16 cellular contexts compared by ENCODE assay signal in genomic region chr2:27249077-27249890, GRCh38. TPM values are rescaled to one million over a fixed set of nuclear protein-coding genes. Genes with fewer than 3 reads are reported as not detected.
DNase-seq lines count a peak whose midpoint lies in the region; ATAC-seq and TF ChIP-seq lines count a peak whose summit lies in the region.
"Had no signal": no experiment of that assay in that cellular context is flagged by ENCODE, and none has a peak within 500 bp of the region (broad histone marks: within the 10 kb centered on the region; RNA-seq: fewer than 3 reads in every experiment).

No MANE protein-coding gene starts in this region.

- intact Hi-C loops in natural killer cell (cut with micrococcal nuclease) (no loop called here), mucosa of descending colon (cut with DNase I, micrococcal nuclease) (no loop called here)

- H3K27me3 Mint-ChIP-seq in natural killer cell treated with Interleukin-12 subunit alpha and Interleukin-12 subunit beta and Interleukin-15 and Interleukin-18, amount 100 ng/mL, for 72 hours, result peaks cover 11 to 20% of the 10 kb centered on the region in 2 donors
- H3K27me3 Mint-ChIP-seq in natural killer cell (ENCODE audit: low read depth in 2 of 2), result peaks cover 8 to 15% of the 10 kb centered on the region in 2 donors
- H3K27me3 Mint-ChIP-seq in chondrocyte (ENCODE audit: low read depth), result no peaks in the 10 kb centered on the region
- H3K27me3 Mint-ChIP-seq: activated naive CD4-positive, alpha-beta T cell treated with anti-CD3 and anti-CD28 coated beads, Interleukin-2, amount 50 U/mL, for 24 hours had no signal

- H3K4me1 Mint-ChIP-seq in natural killer cell treated with Interleukin-12 subunit alpha and Interleukin-12 subunit beta and Interleukin-15 and Interleukin-18, amount 100 ng/mL, for 72 hours (ENCODE audit: low read depth in 2 of 2), result no peaks in the 10 kb centered on the region
- no peaks in the 10 kb centered on the region for H3K4me1 Mint-ChIP-seq in natural killer cell
- H3K4me1 Mint-ChIP-seq in chondrocyte (ENCODE audit: low read depth), result peaks cover 17% of the 10 kb centered on the region
- H3K4me1 Mint-ChIP-seq: activated naive CD4-positive, alpha-beta T cell treated with anti-CD3 and anti-CD28 coated beads, Interleukin-2, amount 50 U/mL, for 24 hours had no signal

- no peaks in the 10 kb centered on the region for H3K4me1 ChIP-seq in mucosa of descending colon (ENCODE audit: low read depth)
- H3K4me1 ChIP-seq: pancreas had no signal

- ATAC-seq in natural killer cell treated with Interleukin-12 subunit alpha and Interleukin-12 subunit beta and Interleukin-15 and Interleukin-18, amount 100 ng/mL, for 72 hours, result peak in 1 of 2 donors; percentile 17
- no peak for ATAC-seq in natural killer cell
- no peak for ATAC-seq in mucosa of descending colon

- TF ChIP-seq CTCF in natural killer cell (IDR thresholded peaks at IDR 0.05), result no peak
- TF ChIP-seq CTCF in chondrocyte (IDR thresholded peaks at IDR 0.05), result no peak
- TF ChIP-seq CTCF in mucosa of descending colon (IDR thresholded peaks at IDR 0.05), result no peak

- no peak overlapping the region for H3K27ac Mint-ChIP-seq in natural killer cell treated with Interleukin-12 subunit alpha and Interleukin-12 subunit beta and Interleukin-15 and Interleukin-18, amount 100 ng/mL, for 72 hours
- H3K27ac Mint-ChIP-seq in natural killer cell, result no peak overlapping the region
- peak overlapping the region; percentile 37 for H3K27ac Mint-ChIP-seq in chondrocyte (ENCODE audit: unreplicated experiment)
- H3K27ac Mint-ChIP-seq: activated naive CD4-positive, alpha-beta T cell treated with anti-CD3 and anti-CD28 coated beads, Interleukin-2, amount 50 U/mL, for 24 hours had no signal

- H3K9me3 Mint-ChIP-seq in natural killer cell treated with Interleukin-12 subunit alpha and Interleukin-12 subunit beta and Interleukin-15 and Interleukin-18, amount 100 ng/mL, for 72 hours, result no peaks in the 10 kb centered on the region
- H3K9me3 Mint-ChIP-seq in natural killer cell, result no peaks in the 10 kb centered on the region
- no peaks in the 10 kb centered on the region for H3K9me3 Mint-ChIP-seq in chondrocyte (ENCODE audit: low read depth)
- H3K9me3 Mint-ChIP-seq: activated naive CD4-positive, alpha-beta T cell treated with anti-CD3 and anti-CD28 coated beads, Interleukin-2, amount 50 U/mL, for 24 hours had no signal

- peak; percentile 38 for DNase-seq in natural killer cell treated with Interleukin-12 subunit alpha and Interleukin-12 subunit beta and Interleukin-15 and Interleukin-18, amount 100 ng/mL, for 72 hours (ENCODE audit: low spot score)
- no peak for DNase-seq in natural killer cell
- no peak for DNase-seq in chondrocyte (ENCODE audit: low spot score)
- no peak for DNase-seq in activated gamma-delta T cell (lab: John Stamatoyannopoulos, UW)
- DNase-seq in MV-4-11 (lab: John Stamatoyannopoulos, UW), result no peak
- DNase-seq in mucosa of descending colon, result no peak
- DNase-seq: activated T-cell treated with anti-CD3 and anti-CD28 coated beads for 4 hours had no signal

- H3K4me3 ChIP-seq in mucosa of descending colon, result no peak overlapping the region
- H3K4me3 ChIP-seq: cardiac muscle cell, GM12878, GM23248, pancreas, upper lobe of right lung had no signal

- H3K9me3 ChIP-seq in mucosa of descending colon, result no peaks in the 10 kb centered on the region
- H3K9me3 ChIP-seq: pancreas, upper lobe of right lung had no signal

- H3K36me3 Mint-ChIP-seq in natural killer cell treated with Interleukin-12 subunit alpha and Interleukin-12 subunit beta and Interleukin-15 and Interleukin-18, amount 100 ng/mL, for 72 hours, result no peaks in the 10 kb centered on the region
- H3K36me3 Mint-ChIP-seq in natural killer cell (no peaks in the 10 kb centered on the region), chondrocyte (ENCODE audit: low read depth) (peaks cover 2% of the 10 kb centered on the region)
- H3K36me3 Mint-ChIP-seq: activated naive CD4-positive, alpha-beta T cell treated with anti-CD3 and anti-CD28 coated beads, Interleukin-2, amount 50 U/mL, for 24 hours had no signal

- no peaks in the 10 kb centered on the region for H3K36me3 ChIP-seq in mucosa of descending colon (ENCODE audit: low read depth)
- H3K36me3 ChIP-seq: pancreas had no signal

- H3K4me3 Mint-ChIP-seq in natural killer cell treated with Interleukin-12 subunit alpha and Interleukin-12 subunit beta and Interleukin-15 and Interleukin-18, amount 100 ng/mL, for 72 hours, result no peak overlapping the region
- H3K4me3 Mint-ChIP-seq in natural killer cell (no peak overlapping the region), chondrocyte (ENCODE audit: unreplicated experiment) (no peak overlapping the region)
- H3K4me3 Mint-ChIP-seq: activated naive CD4-positive, alpha-beta T cell treated with anti-CD3 and anti-CD28 coated beads, Interleukin-2, amount 50 U/mL, for 24 hours had no signal

RNA-seq across cellular contexts. Expression of gene SLC30A3, which starts 13.6 kb away (rescaled TPM):
- total RNA-seq in natural killer cell treated with Interleukin-12 subunit alpha and Interleukin-12 subunit beta and Interleukin-15 and Interleukin-18, amount 100 ng/mL, for 72 hours, result not detected
- not detected for total RNA-seq in natural killer cell
- 0.17 to 0.31 TPM in 2 of 3 replicates, not detected in the other for total RNA-seq in chondrocyte
- under 1 TPM in 1 of 3 donors, not detected in 2; 0.12 TPM for total RNA-seq in mucosa of descending colon
- total RNA-seq: GM12878, GM23248, left colon, mucosa of gallbladder had no signal

RNA-seq across cellular contexts. Expression of gene DNAJC5G, which starts 25.9 kb away (rescaled TPM):
- total RNA-seq in natural killer cell treated with Interleukin-12 subunit alpha and Interleukin-12 subunit beta and Interleukin-15 and Interleukin-18, amount 100 ng/mL, for 72 hours, result not detected
- not detected for total RNA-seq in natural killer cell
- total RNA-seq in chondrocyte, result not detected in 3 replicates
- under 1 TPM in 1 of 3 donors, not detected in 2; 0.47 TPM for total RNA-seq in mucosa of descending colon
- total RNA-seq: G401, GM12878, GM23248, left colon, mucosa of gallbladder, upper lobe of right lung had no signal

RNA-seq across cellular contexts. Expression of gene CAD, which starts 32.1 kb away (rescaled TPM):
- total RNA-seq in natural killer cell treated with Interleukin-12 subunit alpha and Interleukin-12 subunit beta and Interleukin-15 and Interleukin-18, amount 100 ng/mL, for 72 hours, result 100 to 1,000 TPM in 1 of 2 donors, 10 to 100 TPM in 1; 50.6 to 175 TPM
- 10 to 100 TPM; 21.8 to 26.6 (median 24.0) TPM for total RNA-seq in natural killer cell
- 54.8 to 88.4 TPM (median 55.0 TPM) in 3 replicates for total RNA-seq in chondrocyte
- 10 to 100 TPM; 22.7 to 29.8 (median 24.7) TPM for total RNA-seq in mucosa of descending colon

RNA-seq across cellular contexts. Expression of gene TRIM54, which starts 32.9 kb away (rescaled TPM):
- under 1 TPM; 0.28 to 0.33 TPM for total RNA-seq in natural killer cell treated with Interleukin-12 subunit alpha and Interleukin-12 subunit beta and Interleukin-15 and Interleukin-18, amount 100 ng/mL, for 72 hours
- under 1 TPM in 2 of 3 donors, not detected in 1; 0.18 to 0.21 TPM for total RNA-seq in natural killer cell
- not detected in 3 replicates for total RNA-seq in chondrocyte
- total RNA-seq in mucosa of descending colon, result under 1 TPM in 1 of 3 donors, not detected in 2; 0.43 TPM
- total RNA-seq: G401, GM12878, GM23248, upper lobe of right lung had no signal

RNA-seq across cellular contexts. Expression of gene SLC5A6, which starts 37.2 kb away (rescaled TPM):
- total RNA-seq in natural killer cell treated with Interleukin-12 subunit alpha and Interleukin-12 subunit beta and Interleukin-15 and Interleukin-18, amount 100 ng/mL, for 72 hours, result 100 to 1,000 TPM in 1 of 2 donors, 10 to 100 TPM in 1; 40.7 to 123 TPM
- 100 to 1,000 TPM in 1 of 3 donors, 10 to 100 TPM in 2; 86.2 to 102 (median 93.7) TPM for total RNA-seq in natural killer cell
- total RNA-seq in chondrocyte, result 21.8 to 27.9 TPM (median 24.3 TPM) in 3 replicates
- 10 to 100 TPM; 27.7 to 34.8 (median 30.0) TPM for total RNA-seq in mucosa of descending colon
